ENCODE assay signal across 1 cellular context in the genomic region with DNA sequence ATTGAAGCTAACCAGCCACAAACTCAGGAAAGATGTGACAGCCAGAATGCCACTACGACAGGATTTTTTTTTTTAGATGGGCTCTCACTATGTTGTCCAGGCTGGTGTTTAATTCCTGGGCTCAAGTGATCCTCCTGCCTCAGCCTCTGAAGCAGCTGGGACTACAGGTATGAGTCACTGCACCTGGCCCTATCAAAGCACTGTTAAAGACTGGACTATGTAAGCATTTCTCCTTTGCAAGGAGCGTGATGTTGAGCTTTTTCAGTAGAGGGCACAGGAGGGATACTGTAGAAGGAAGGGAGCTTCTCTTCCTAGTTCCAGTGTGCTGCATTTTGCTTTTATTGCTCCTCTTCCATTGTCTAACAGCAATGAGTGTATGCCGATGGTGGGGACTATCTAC.
TF ChIP-seq lines count a peak whose summit lies in the region.

No MANE protein-coding gene starts in this region.

TF ChIP-seq in A549, 52 proteins besides CTCF, POLR2A, EP300 and RAD21 (continued from another document):
- TF ChIP-seq, protein P1, sequence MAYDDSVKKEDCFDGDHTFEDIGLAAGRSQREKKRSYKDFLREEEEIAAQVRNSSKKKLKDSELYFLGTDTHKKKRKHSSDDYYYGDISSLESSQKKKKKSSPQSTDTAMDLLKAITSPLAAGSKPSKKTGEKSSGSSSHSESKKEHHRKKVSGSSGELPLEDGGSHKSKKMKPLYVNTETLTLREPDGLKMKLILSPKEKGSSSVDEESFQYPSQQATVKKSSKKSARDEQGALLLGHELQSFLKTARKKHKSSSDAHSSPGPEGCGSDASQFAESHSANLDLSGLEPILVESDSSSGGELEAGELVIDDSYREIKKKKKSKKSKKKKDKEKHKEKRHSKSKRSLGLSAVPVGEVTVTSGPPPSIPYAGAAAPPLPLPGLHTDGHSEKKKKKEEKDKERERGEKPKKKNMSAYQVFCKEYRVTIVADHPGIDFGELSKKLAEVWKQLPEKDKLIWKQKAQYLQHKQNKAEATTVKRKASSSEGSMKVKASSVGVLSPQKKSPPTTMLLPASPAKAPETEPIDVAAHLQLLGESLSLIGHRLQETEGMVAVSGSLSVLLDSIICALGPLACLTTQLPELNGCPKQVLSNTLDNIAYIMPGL (CRISPR knock-in tag; IDR thresholded peaks at IDR 0.05; ENCODE audit: borderline replicate concordance) = no peak
- no peak for TF ChIP-seq HDAC2 (IDR thresholded peaks at IDR 0.05)
- no peak for TF ChIP-seq FOSB (CRISPR knock-in tag; IDR thresholded peaks at IDR 0.05)
- TF ChIP-seq ZFP36 (IDR thresholded peaks at IDR 0.05; ENCODE audit: borderline replicate concordance, partially characterized antibody) = no peak
- TF ChIP-seq FOXS1 (CRISPR knock-in tag; IDR thresholded peaks at IDR 0.05) = no peak
- TF ChIP-seq NR3C1 (IDR thresholded peaks at IDR 0.05) = no peak
